ENCODE assay signal across 1 cellular context in the genomic region with DNA sequence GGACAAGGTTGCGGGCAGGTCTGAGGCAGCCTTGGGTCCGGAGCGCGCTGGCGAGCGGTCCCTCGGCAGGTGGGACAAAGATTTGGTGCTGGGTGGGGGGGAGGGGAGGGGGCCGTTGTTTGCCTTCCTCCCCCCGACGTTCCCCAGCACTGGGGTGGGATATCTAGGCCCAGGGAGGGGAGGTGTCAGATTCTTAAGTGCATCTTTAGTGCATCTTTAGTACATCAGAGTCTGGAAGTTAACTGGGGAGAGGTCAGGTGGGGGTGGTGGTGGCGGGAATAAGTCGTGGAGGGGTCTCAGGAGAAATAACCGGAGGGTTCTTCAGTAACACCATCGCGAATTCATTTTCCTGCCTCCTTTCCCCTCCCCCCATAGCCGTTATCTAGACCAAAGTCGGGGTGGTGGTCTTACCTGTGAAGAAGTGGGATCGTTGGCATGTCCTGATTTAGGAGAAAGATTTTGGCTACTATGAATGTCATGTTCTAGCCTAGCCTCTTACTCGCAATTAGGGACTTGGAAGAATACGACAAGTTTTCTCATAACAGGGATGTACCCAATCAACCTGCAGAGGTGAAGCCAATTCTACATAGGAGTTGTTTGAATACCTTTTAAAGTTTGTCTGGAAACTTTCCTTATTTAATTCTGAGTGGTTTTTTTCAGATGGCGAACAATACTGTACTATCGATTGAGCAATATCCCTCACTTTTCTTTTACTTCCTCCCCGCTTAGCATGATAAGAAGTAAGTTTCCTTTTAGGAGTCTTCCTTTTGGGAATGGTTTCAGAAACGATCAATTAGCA.
TF ChIP-seq lines count a peak whose summit lies in the region.

No MANE protein-coding gene starts in this region.

TF ChIP-seq in GM12878, 131 proteins besides CTCF, POLR2A, EP300 and RAD21:
- TF ChIP-seq, protein P1, sequence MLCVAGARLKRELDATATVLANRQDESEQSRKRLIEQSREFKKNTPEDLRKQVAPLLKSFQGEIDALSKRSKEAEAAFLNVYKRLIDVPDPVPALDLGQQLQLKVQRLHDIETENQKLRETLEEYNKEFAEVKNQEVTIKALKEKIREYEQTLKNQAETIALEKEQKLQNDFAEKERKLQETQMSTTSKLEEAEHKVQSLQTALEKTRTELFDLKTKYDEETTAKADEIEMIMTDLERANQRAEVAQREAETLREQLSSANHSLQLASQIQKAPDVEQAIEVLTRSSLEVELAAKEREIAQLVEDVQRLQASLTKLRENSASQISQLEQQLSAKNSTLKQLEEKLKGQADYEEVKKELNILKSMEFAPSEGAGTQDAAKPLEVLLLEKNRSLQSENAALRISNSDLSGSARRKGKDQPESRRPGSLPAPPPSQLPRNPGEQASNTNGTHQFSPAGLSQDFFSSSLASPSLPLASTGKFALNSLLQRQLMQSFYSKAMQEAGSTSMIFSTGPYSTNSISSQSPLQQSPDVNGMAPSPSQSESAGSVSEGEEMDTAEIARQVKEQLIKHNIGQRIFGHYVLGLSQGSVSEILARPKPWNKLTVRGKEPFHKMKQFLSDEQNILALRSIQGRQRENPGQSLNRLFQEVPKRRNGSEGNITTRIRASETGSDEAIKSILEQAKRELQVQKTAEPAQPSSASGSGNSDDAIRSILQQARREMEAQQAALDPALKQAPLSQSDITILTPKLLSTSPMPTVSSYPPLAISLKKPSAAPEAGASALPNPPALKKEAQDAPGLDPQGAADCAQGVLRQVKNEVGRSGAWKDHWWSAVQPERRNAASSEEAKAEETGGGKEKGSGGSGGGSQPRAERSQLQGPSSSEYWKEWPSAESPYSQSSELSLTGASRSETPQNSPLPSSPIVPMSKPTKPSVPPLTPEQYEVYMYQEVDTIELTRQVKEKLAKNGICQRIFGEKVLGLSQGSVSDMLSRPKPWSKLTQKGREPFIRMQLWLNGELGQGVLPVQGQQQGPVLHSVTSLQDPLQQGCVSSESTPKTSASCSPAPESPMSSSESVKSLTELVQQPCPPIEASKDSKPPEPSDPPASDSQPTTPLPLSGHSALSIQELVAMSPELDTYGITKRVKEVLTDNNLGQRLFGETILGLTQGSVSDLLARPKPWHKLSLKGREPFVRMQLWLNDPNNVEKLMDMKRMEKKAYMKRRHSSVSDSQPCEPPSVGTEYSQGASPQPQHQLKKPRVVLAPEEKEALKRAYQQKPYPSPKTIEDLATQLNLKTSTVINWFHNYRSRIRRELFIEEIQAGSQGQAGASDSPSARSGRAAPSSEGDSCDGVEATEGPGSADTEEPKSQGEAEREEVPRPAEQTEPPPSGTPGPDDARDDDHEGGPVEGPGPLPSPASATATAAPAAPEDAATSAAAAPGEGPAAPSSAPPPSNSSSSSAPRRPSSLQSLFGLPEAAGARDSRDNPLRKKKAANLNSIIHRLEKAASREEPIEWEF (IDR thresholded peaks at IDR 0.05; ENCODE audit: insufficient replicate concordance, low read depth, low read length): peak; percentile 45
- TF ChIP-seq, protein P2, sequence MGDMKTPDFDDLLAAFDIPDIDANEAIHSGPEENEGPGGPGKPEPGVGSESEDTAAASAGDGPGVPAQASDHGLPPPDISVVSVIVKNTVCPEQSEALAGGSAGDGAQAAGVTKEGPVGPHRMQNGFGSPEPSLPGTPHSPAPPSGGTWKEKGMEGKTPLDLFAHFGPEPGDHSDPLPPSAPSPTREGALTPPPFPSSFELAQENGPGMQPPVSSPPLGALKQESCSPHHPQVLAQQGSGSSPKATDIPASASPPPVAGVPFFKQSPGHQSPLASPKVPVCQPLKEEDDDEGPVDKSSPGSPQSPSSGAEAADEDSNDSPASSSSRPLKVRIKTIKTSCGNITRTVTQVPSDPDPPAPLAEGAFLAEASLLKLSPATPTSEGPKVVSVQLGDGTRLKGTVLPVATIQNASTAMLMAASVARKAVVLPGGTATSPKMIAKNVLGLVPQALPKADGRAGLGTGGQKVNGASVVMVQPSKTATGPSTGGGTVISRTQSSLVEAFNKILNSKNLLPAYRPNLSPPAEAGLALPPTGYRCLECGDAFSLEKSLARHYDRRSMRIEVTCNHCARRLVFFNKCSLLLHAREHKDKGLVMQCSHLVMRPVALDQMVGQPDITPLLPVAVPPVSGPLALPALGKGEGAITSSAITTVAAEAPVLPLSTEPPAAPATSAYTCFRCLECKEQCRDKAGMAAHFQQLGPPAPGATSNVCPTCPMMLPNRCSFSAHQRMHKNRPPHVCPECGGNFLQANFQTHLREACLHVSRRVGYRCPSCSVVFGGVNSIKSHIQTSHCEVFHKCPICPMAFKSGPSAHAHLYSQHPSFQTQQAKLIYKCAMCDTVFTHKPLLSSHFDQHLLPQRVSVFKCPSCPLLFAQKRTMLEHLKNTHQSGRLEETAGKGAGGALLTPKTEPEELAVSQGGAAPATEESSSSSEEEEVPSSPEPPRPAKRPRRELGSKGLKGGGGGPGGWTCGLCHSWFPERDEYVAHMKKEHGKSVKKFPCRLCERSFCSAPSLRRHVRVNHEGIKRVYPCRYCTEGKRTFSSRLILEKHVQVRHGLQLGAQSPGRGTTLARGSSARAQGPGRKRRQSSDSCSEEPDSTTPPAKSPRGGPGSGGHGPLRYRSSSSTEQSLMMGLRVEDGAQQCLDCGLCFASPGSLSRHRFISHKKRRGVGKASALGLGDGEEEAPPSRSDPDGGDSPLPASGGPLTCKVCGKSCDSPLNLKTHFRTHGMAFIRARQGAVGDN (IDR thresholded peaks at IDR 0.05): no peak
